Comparison of ENCODE assay signal across 8 cellular contexts in genomic region chr2:68385232-68385906, GRCh38. TPM values are rescaled to one million over a fixed set of nuclear protein-coding genes. Genes with fewer than 3 reads are reported as not detected.
DNase-seq lines count a peak whose midpoint lies in the region; ATAC-seq, FAIRE-seq and TF ChIP-seq lines count a peak whose summit lies in the region.

No MANE protein-coding gene starts in this region.

- H3K27me3 Mint-ChIP-seq in GM23338 (ENCODE audit: insufficient read depth, low read depth, poor library complexity), result peaks cover 2% of the 10 kb centered on the region
- peaks cover 0 to 8% (median 0%) of the 10 kb centered on the region in 5 donors for H3K27me3 Mint-ChIP-seq in naive thymus-derived CD4-positive, alpha-beta T cell

- intact Hi-C loops in naive thymus-derived CD4-positive, alpha-beta T cell (cut with micrococcal nuclease), result loop anchor here in 1 of 2 donors (5.0 to 10.0 kb wide), 2 partner anchors 37 to 269 kb away; no protein-coding TSS in a partner anchor

- H3K36me3 Mint-ChIP-seq in GM23338 (ENCODE audit: low read depth), result no peaks in the 10 kb centered on the region
- peaks cover 0 to 1% (median 0%) of the 10 kb centered on the region in 5 donors for H3K36me3 Mint-ChIP-seq in naive thymus-derived CD4-positive, alpha-beta T cell

- no peak for FAIRE-seq in urothelium cell line (lab: Jason Lieb, UNC)

- H3K27ac Mint-ChIP-seq in GM23338, result no peak overlapping the region
- peak overlapping the region in 1 of 9 donors; percentile 3 for H3K27ac Mint-ChIP-seq in naive thymus-derived CD4-positive, alpha-beta T cell

- ATAC-seq in GM18861 (IDR thresholded peaks at IDR 0.05; ENCODE audit: unreplicated experiment) (peak; percentile 49), GM23338 (peak; percentile 38; the same call in 2 of the 3 replicates)
- peak; percentile 59 for ATAC-seq in naive thymus-derived CD4-positive, alpha-beta T cell

- CTCF ChIA-PET in naive thymus-derived CD4-positive, alpha-beta T cell (lab: Charles Lee), result no interaction called here

- H3K9me2 ChIP-seq in GM23338 (ENCODE audit: insufficient read depth), result 0 out of 2 replicates have a peak, but pooled peaks cover 6% of the 10 kb centered on the region

- no peak overlapping the region for H3K4me3 ChIP-seq in GM23338
- no peak overlapping the region for H3K4me3 ChIP-seq in naive thymus-derived CD4-positive, alpha-beta T cell (ENCODE audit: low read length)
- no peak overlapping the region for H3K4me3 ChIP-seq in BE2C (ENCODE audit: low read depth, low read length)

- H3K4me2 ChIP-seq in GM23338, result no peak overlapping the region

- no peaks in the 10 kb centered on the region for H4K20me1 ChIP-seq in GM23338 (replicated peaks; ENCODE audit: insufficient read depth)

- TF ChIP-seq CTCF in GM23338 (conservative IDR thresholded peaks at IDR 0.05; ENCODE audit: low read depth in 2 of 2) (no peak), BE2C (IDR thresholded peaks at IDR 0.05; ENCODE audit: low read depth, low read length) (no peak)

- no peaks in the 10 kb centered on the region for H3K9me3 ChIP-seq in naive thymus-derived CD4-positive, alpha-beta T cell (ENCODE audit: control insufficient read depth in 2 of 3, low read length in 3 of 3)
- H3K9me3 ChIP-seq in BE2C, result no peaks in the 10 kb centered on the region

- POLR2A ChIA-PET in naive thymus-derived CD4-positive, alpha-beta T cell (lab: Charles Lee), result no interaction called here

- H3K4me1 ChIP-seq in GM23338 (ENCODE audit: insufficient read depth) (no peaks in the 10 kb centered on the region), BE2C (no peaks in the 10 kb centered on the region)
- H3K4me1 ChIP-seq in naive thymus-derived CD4-positive, alpha-beta T cell (ENCODE audit: control insufficient read depth in 2 of 2, insufficient read depth in 2 of 2, low read length in 2 of 2), result peaks cover 0 to 63% of the 10 kb centered on the region in 2 donors

- no peaks in the 10 kb centered on the region for H3K79me2 ChIP-seq in GM23338 (replicated peaks; ENCODE audit: insufficient read depth)

- DNase-seq in GM23338 (ENCODE audit: low spot score) (no peak), NCI-H2171 (lab: John Stamatoyannopoulos, UW) (peak; percentile 29), hepatic stellate cell (ENCODE audit: low spot score) (no peak), BE2C (no peak), urothelium cell line (ENCODE audit: low spot score) (no peak)
- peak in 1 of 9 donors; percentile 31 for DNase-seq in naive thymus-derived CD4-positive, alpha-beta T cell
- no peak for DNase-seq in activated effector memory CD4-positive, alpha-beta T cell treated with anti-CD3 and anti-CD28 coated beads, Interleukin-2, amount 50 U/mL, for 16 hours

- H3K9me3 Mint-ChIP-seq in GM23338, result no peaks in the 10 kb centered on the region
- peaks cover 0 to 2% (median 0%) of the 10 kb centered on the region in 11 donors for H3K9me3 Mint-ChIP-seq in naive thymus-derived CD4-positive, alpha-beta T cell

- H3F3A ChIP-seq in GM23338 (replicated peaks; ENCODE audit: low read depth), result no peaks in the 10 kb centered on the region

- peaks cover 4% of the 10 kb centered on the region; the same call in 1 of the 3 replicates for H3K4me1 Mint-ChIP-seq in GM23338
- H3K4me1 Mint-ChIP-seq in naive thymus-derived CD4-positive, alpha-beta T cell, result peaks cover 15 to 45% (median 27%) of the 10 kb centered on the region in 7 donors

- H3K27me3 ChIP-seq in GM23338 (ENCODE audit: insufficient read depth) (no peaks in the 10 kb centered on the region), BE2C (no peaks in the 10 kb centered on the region)
- H3K27me3 ChIP-seq in naive thymus-derived CD4-positive, alpha-beta T cell (ENCODE audit: control insufficient read depth in 2 of 2, insufficient read depth in 2 of 2, low read length in 2 of 2), result no peaks in the 10 kb centered on the region

- no peak overlapping the region for H3K4me3 Mint-ChIP-seq in GM23338
- peak overlapping the region in 1 of 10 donors; percentile 14 for H3K4me3 Mint-ChIP-seq in naive thymus-derived CD4-positive, alpha-beta T cell

- H2AFZ ChIP-seq in GM23338, result no peak overlapping the region

- H3K27ac ChIP-seq in GM23338 (ENCODE audit: low read depth), result no peak overlapping the region
- H3K27ac ChIP-seq in naive thymus-derived CD4-positive, alpha-beta T cell (ENCODE audit: low read depth, low read length), result no peak overlapping the region

- H3K36me3 ChIP-seq in GM23338 (ENCODE audit: insufficient read depth) (no peaks in the 10 kb centered on the region), BE2C (no peaks in the 10 kb centered on the region)
- peaks cover 0 to 39% (median 0%) of the 10 kb centered on the region in 3 experiments for H3K36me3 ChIP-seq in naive thymus-derived CD4-positive, alpha-beta T cell (ENCODE audit: control insufficient read depth in 2 of 3, insufficient read depth in 3 of 3, low read length in 3 of 3)

TF ChIP-seq in GM23338, 12 proteins besides CTCF, POLR2A, EP300 and RAD21:
- TF ChIP-seq ZNF114 (CRISPR knock-in tag; IDR thresholded peaks at IDR 0.05), result no peak
- TF ChIP-seq STAT1 (IDR thresholded peaks at IDR 0.05; ENCODE audit: unreplicated experiment), result no peak
- no peak for TF ChIP-seq REST (IDR thresholded peaks at IDR 0.05; ENCODE audit: unreplicated experiment)
- TF ChIP-seq EZH2 (IDR thresholded peaks at IDR 0.05; ENCODE audit: low read depth, unreplicated experiment), result no peak
- TF ChIP-seq EZH2phosphoT487 (IDR thresholded peaks at IDR 0.05; ENCODE audit: unreplicated experiment), result no peak
- TF ChIP-seq CREB1 (CRISPR knock-in tag; IDR thresholded peaks at IDR 0.05; ENCODE audit: low read depth), result no peak
- no peak for TF ChIP-seq ETS1 (IDR thresholded peaks at IDR 0.05)

RNA-seq across cellular contexts. Expression of gene PLEK, which starts 20.3 kb away (rescaled TPM):
- total RNA-seq in GM23338 (2014; rRNA removed; shearing (Covaris generic)), result not detected in 2 replicates
- polyA plus RNA-seq in GM23338 (2016; fragmentation: Nextera tagmentation; extraction: Ambion mirVana), result 0.06 and 0.12 TPM in 2 replicates
- 100 to 1,000 TPM in 1 of 5 experiments, 10 to 100 TPM in 1, 1 to 10 TPM in 3; 1.2 to 210 (median 3.9) TPM for total RNA-seq in naive thymus-derived CD4-positive, alpha-beta T cell
- under 1 TPM; 0.37 to 0.79 TPM for polyA plus RNA-seq in naive thymus-derived CD4-positive, alpha-beta T cell
- polyA plus RNA-seq in BE2C (2012; ENCODE audit: insufficient read depth, insufficient read length, low read depth), result 0.51 TPM
